In the genomic region with DNA sequence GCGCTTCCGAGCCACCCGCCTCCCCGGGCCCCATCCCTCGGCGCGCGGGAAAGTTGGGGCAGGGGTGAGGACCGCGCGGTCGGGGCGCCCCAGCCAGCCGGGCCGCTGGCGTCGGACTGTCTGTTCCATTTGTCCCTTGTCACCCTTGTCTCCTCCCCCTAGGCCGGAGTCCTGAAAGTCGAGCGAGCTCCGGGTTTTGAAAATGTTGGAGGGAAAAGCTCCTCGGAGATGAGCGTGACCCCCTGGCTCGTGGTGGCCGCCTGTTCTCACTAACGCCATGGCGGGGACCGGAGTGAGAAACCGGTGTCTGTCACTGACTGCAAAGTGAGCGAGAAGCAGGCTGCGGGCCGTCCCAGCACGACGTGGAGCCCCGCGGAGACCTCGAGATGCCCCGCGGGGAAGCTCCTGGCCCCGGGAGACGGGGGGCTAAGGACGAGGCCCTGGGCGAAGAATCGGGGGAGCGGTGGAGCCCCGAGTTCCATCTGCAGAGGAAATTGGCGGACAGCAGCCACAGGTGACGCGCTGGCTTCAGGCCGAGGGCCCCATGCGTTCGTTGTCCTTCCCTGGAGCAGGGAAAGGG, we compare ENCODE assay signal across 9 cellular contexts. TPM values are rescaled to one million over a fixed set of nuclear protein-coding genes. Genes with fewer than 3 reads are reported as not detected.
DNase-seq lines count a peak whose midpoint lies in the region; ATAC-seq and TF ChIP-seq lines count a peak whose summit lies in the region.
"Had no signal": no experiment of that assay in that cellular context is flagged by ENCODE, and none has a peak within 500 bp of the region (broad histone marks: within the 10 kb centered on the region; RNA-seq: fewer than 3 reads in every experiment).

No MANE protein-coding gene starts in this region.

- no peaks in the 10 kb centered on the region for H3K27me3 Mint-ChIP-seq in CD8-positive, alpha-beta T cell (ENCODE audit: low read depth)

- peaks cover 31% of the 10 kb centered on the region for H3K36me3 Mint-ChIP-seq in CD8-positive, alpha-beta T cell

- H3K9ac ChIP-seq in parathyroid adenoma: no peak overlapping the region

- H3K27ac ChIP-seq in CD8-positive, alpha-beta T cell (ENCODE audit: low read depth, low read length): no peak overlapping the region
- H3K27ac ChIP-seq in Panc1 (ENCODE audit: low read length): peak overlapping the region; percentile 72
- peak overlapping the region; percentile 51 for H3K27ac ChIP-seq in parathyroid adenoma
- H3K27ac ChIP-seq: epithelial cell of prostate had no signal

- H3K36me3 ChIP-seq in CD8-positive, alpha-beta T cell (ENCODE audit: insufficient read depth, low read length): no peaks in the 10 kb centered on the region
- H3K36me3 ChIP-seq in Panc1 (ENCODE audit: control insufficient read depth, insufficient read depth, low read length): peaks cover 15% of the 10 kb centered on the region
- no peaks in the 10 kb centered on the region for H3K36me3 ChIP-seq in parathyroid adenoma (ENCODE audit: control insufficient read depth, insufficient read depth, low read length)

- CTCF ChIA-PET in CD8-positive, alpha-beta T cell (lab: Charles Lee): interaction anchor here (1.2 kb wide), 1 partner anchor 13 kb away, joined by 3 read pairs; no protein-coding TSS in a partner anchor
- CTCF ChIA-PET in Panc1 (lab: Charles Lee): interaction anchor here (0.6 kb wide), 1 partner anchor 322 kb away, joined by 5 read pairs; no protein-coding TSS in a partner anchor

- H3K4me2 ChIP-seq in parathyroid adenoma (ENCODE audit: low read length): peak overlapping the region; percentile 90

- no peaks in the 10 kb centered on the region for H3K9me3 ChIP-seq in CD8-positive, alpha-beta T cell (ENCODE audit: low read length)
- H3K9me3 ChIP-seq in Panc1 (ENCODE audit: control insufficient read depth, insufficient read depth, low read depth, low read length) (no peaks in the 10 kb centered on the region), parathyroid adenoma (ENCODE audit: control insufficient read depth, low read length) (no peaks in the 10 kb centered on the region)

- H3K4me3 Mint-ChIP-seq in CD8-positive, alpha-beta T cell: peak overlapping the region; percentile 68

- no peaks in the 10 kb centered on the region for H3K9me3 Mint-ChIP-seq in CD8-positive, alpha-beta T cell

- H3K79me2 ChIP-seq in parathyroid adenoma: no peaks in the 10 kb centered on the region

- H3K4me1 ChIP-seq in CD8-positive, alpha-beta T cell (ENCODE audit: insufficient read depth, low read length): peaks cover 27% of the 10 kb centered on the region
- H3K4me1 ChIP-seq in Panc1 (ENCODE audit: control insufficient read depth, insufficient read depth, low read length) (peaks cover 16% of the 10 kb centered on the region), parathyroid adenoma (no peaks in the 10 kb centered on the region)

- POLR2A ChIA-PET in CD8-positive, alpha-beta T cell (lab: Charles Lee): no interaction called here
- POLR2A ChIA-PET in Panc1 (lab: Charles Lee): no interaction called here

- BruUV-seq in Panc1 (replicated peaks; lab: Mats Ljungman, UMichigan): no TSS peak

- intact Hi-C loops in CD8-positive, alpha-beta T cell (cut with DNase I, micrococcal nuclease): loop anchor here (2.0 to 10.0 kb wide), 6 partner anchors 176 to 1643 kb away; a partner anchor contains a TSS
- intact Hi-C loops in Panc1 (cut with micrococcal nuclease; ENCODE audit: unreplicated experiment): no loop called here

- peak overlapping the region; percentile 43 for H3K27ac Mint-ChIP-seq in CD8-positive, alpha-beta T cell

- peaks cover 30% of the 10 kb centered on the region for H3K4me1 Mint-ChIP-seq in CD8-positive, alpha-beta T cell (ENCODE audit: low read depth)

- H2AFZ ChIP-seq in parathyroid adenoma: peak overlapping the region; percentile 70

- no peaks in the 10 kb centered on the region for H3K27me3 ChIP-seq in CD8-positive, alpha-beta T cell (ENCODE audit: insufficient read depth, low read length)
- H3K27me3 ChIP-seq in Panc1 (ENCODE audit: control insufficient read depth, insufficient read depth, low read length) (no peaks in the 10 kb centered on the region), parathyroid adenoma (ENCODE audit: control insufficient read depth, insufficient read depth, low read length) (no peaks in the 10 kb centered on the region)

- peak overlapping the region; percentile 36 for H3K4me3 ChIP-seq in CD8-positive, alpha-beta T cell (ENCODE audit: low read depth, low read length)
- H3K4me3 ChIP-seq in Panc1 (ENCODE audit: low read depth in 2 of 2, low read length in 2 of 2) (peak overlapping the region; percentile 65 to 66), fibroblast of pulmonary artery (replicated peaks; ENCODE audit: low read depth, low read length) (peak overlapping the region; percentile 43), parathyroid adenoma (ENCODE audit: low read depth, low read length) (peak overlapping the region; percentile 70)

- no peak for ATAC-seq in CD8-positive, alpha-beta T cell
- ATAC-seq in Panc1 (peak; percentile 18; the same call in 1 of the 2 replicates), HG02840 (IDR thresholded peaks at IDR 0.05; ENCODE audit: low FRiP score, unreplicated experiment) (no peak)

- TF ChIP-seq CTCF in CD8-positive, alpha-beta T cell (IDR thresholded peaks at IDR 0.05): no peak
- no peak for TF ChIP-seq CTCF in Panc1 (IDR thresholded peaks at IDR 0.05)
- TF ChIP-seq CTCF in fibroblast of pulmonary artery (IDR thresholded peaks at IDR 0.05; ENCODE audit: low read length, missing control alignments): no peak
- TF ChIP-seq CTCF in parathyroid adenoma (IDR thresholded peaks at IDR 0.05): no peak

- in situ Hi-C loops in Panc1 (cut with HindIII; ENCODE audit: low pct_unique_long_range_greater_than_20kb, low sequenced_read_pairs): no loop called here

- DNase-seq in CD8-positive, alpha-beta T cell: peak in 1 of 7 experiments; percentile 23
- DNase-seq in Panc1 (ENCODE audit: low read depth, low spot score): no peak
- DNase-seq in fibroblast of pulmonary artery (ENCODE audit: low read depth): no peak
- no peak for DNase-seq in RKO (ENCODE audit: low spot score)
- no peak for DNase-seq in NCI-H524 treated with DMSO at 0.1 percent for 48 hours (lab: John Stamatoyannopoulos, UW)
- no peak for DNase-seq in SKM-1 (lab: John Stamatoyannopoulos, UW; ENCODE audit: unreplicated experiment)

RNA-seq across cellular contexts. Expression of a gene that starts 0.5 kb away (rescaled TPM):
- total RNA-seq in CD8-positive, alpha-beta T cell: 10 to 100 TPM in 1 of 2 experiments, 1 to 10 TPM in 1; 8.7 to 10.2 TPM
- 17.0 TPM for total RNA-seq in Panc1 (2021; ENCODE audit: unreplicated experiment)
- polyA plus RNA-seq in Panc1 (2012; ENCODE audit: insufficient read length): 5.0 TPM

RNA-seq across cellular contexts. Expression of a gene that starts 13.5 kb away (rescaled TPM):
- total RNA-seq in CD8-positive, alpha-beta T cell: 10 to 100 TPM; 76.2 to 88.1 TPM
- total RNA-seq in Panc1 (2021; ENCODE audit: unreplicated experiment): 106 TPM
- 59.8 TPM for polyA plus RNA-seq in Panc1 (2012; ENCODE audit: insufficient read length)
